Comparison of ENCODE assay signal across 11 cellular contexts in genomic region chr20:5192570-5193431, GRCh38.
A peak's percentile ranks its signal among the peaks of the same experiment; 100 is the strongest.
DNase-seq lines count a peak whose midpoint lies in the region; ATAC-seq lines count a peak whose summit lies in the region.
"Had no signal": no experiment of that assay in that cellular context is flagged by ENCODE, and none has a peak within 500 bp of the region (broad histone marks: within the 10 kb centered on the region; RNA-seq: fewer than 3 reads in every experiment).

No MANE protein-coding gene starts in this region.

- intact Hi-C loops in activated T-helper 2 cell treated with anti-CD3 and anti-CD28 coated beads, Interferon-gamma antibody, Interleukin-2, Interleukin-4, amounts not matched to agents 10 μg/mL and 5 μg/mL and 100 μg/mL, durations not matched to agents 14 hours and 24 hours and 36 hours (cut with micrococcal nuclease), result loop anchor here (1.0 kb wide), 1 partner anchor 66 kb away; no protein-coding TSS in a partner anchor
- intact Hi-C loops in sciatic nerve (cut with DNase I), result loop anchor here (5.0 to 10.0 kb wide), 2 partner anchors 66 to 438 kb away; partner anchors contain the start of gene CDS2

- peaks cover 18% of the 10 kb centered on the region for H3K4me1 Mint-ChIP-seq in T-helper 1 cell treated with Interleukin-12 subunit alpha and Interleukin-12 subunit beta and Interleukin-4 antibody, amounts not matched to agents 30 μg/mL and 1 μg/mL, for 36 hours (ENCODE audit: low read depth)
- H3K4me1 Mint-ChIP-seq in activated T-helper 2 cell treated with anti-CD3 and anti-CD28 coated beads, Interferon-gamma antibody, Interleukin-2, Interleukin-4, amounts not matched to agents 10 μg/mL and 5 μg/mL and 100 μg/mL, durations not matched to agents 14 hours and 24 hours and 36 hours (ENCODE audit: low read depth), result peaks cover 11% of the 10 kb centered on the region

- peaks cover 20% of the 10 kb centered on the region for H3K36me3 Mint-ChIP-seq in T-helper 1 cell treated with Interleukin-12 subunit alpha and Interleukin-12 subunit beta and Interleukin-4 antibody, amounts not matched to agents 30 μg/mL and 1 μg/mL, for 36 hours (ENCODE audit: low read depth)
- peaks cover 28% of the 10 kb centered on the region for H3K36me3 Mint-ChIP-seq in activated T-helper 2 cell treated with anti-CD3 and anti-CD28 coated beads, Interferon-gamma antibody, Interleukin-2, Interleukin-4, amounts not matched to agents 10 μg/mL and 5 μg/mL and 100 μg/mL, durations not matched to agents 14 hours and 24 hours and 36 hours (ENCODE audit: low read depth)

- no peaks in the 10 kb centered on the region for H3K27me3 Mint-ChIP-seq in T-helper 1 cell treated with Interleukin-12 subunit alpha and Interleukin-12 subunit beta and Interleukin-4 antibody, amounts not matched to agents 30 μg/mL and 1 μg/mL, for 36 hours (ENCODE audit: low read depth)
- no peaks in the 10 kb centered on the region for H3K27me3 Mint-ChIP-seq in activated T-helper 2 cell treated with anti-CD3 and anti-CD28 coated beads, Interferon-gamma antibody, Interleukin-2, Interleukin-4, amounts not matched to agents 10 μg/mL and 5 μg/mL and 100 μg/mL, durations not matched to agents 14 hours and 24 hours and 36 hours (ENCODE audit: low read depth)

- DNase-seq in T-helper 1 cell (no peak), sciatic nerve (ENCODE audit: low spot score) (no peak), ecto neural progenitor cell (ENCODE audit: low spot score) (no peak), medulla oblongata (ENCODE audit: extremely low spot score) (no peak)
- DNase-seq in activated T-helper 2 cell treated with anti-CD3 and anti-CD28 coated beads, Interferon-gamma antibody, Interleukin-2, Interleukin-4, amounts not matched to agents 10 μg/mL and 5 μg/mL and 100 μg/mL, durations not matched to agents 14 hours and 24 hours and 36 hours (ENCODE audit: low spot score), result no peak
- DNase-seq in NK-92 treated with Interleukin-12 subunit alpha and Interleukin-12 subunit beta, amount 100 ng/mL, for 24 hours (lab: John Stamatoyannopoulos, UW), result no peak
- DNase-seq: cortex of kidney; left lung; stimulated activated CD4-positive, alpha-beta T cell treated with anti-CD3 and anti-CD28 coated beads, Interleukin-4, amount 100 ng/mL, for 4 hours had no signal

- peak overlapping the region; percentile 36 for H3K27ac Mint-ChIP-seq in T-helper 1 cell treated with Interleukin-12 subunit alpha and Interleukin-12 subunit beta and Interleukin-4 antibody, amounts not matched to agents 30 μg/mL and 1 μg/mL, for 36 hours
- H3K27ac Mint-ChIP-seq in activated T-helper 2 cell treated with anti-CD3 and anti-CD28 coated beads, Interferon-gamma antibody, Interleukin-2, Interleukin-4, amounts not matched to agents 10 μg/mL and 5 μg/mL and 100 μg/mL, durations not matched to agents 14 hours and 24 hours and 36 hours, result peak overlapping the region; percentile 72

- ATAC-seq in HG02642 (IDR thresholded peaks at IDR 0.05; ENCODE audit: poor library complexity, unreplicated experiment) (peak; percentile 45), sciatic nerve (peak; percentile 7)

- no peak overlapping the region for H3K4me3 Mint-ChIP-seq in T-helper 1 cell treated with Interleukin-12 subunit alpha and Interleukin-12 subunit beta and Interleukin-4 antibody, amounts not matched to agents 30 μg/mL and 1 μg/mL, for 36 hours
- H3K4me3 Mint-ChIP-seq in activated T-helper 2 cell treated with anti-CD3 and anti-CD28 coated beads, Interferon-gamma antibody, Interleukin-2, Interleukin-4, amounts not matched to agents 10 μg/mL and 5 μg/mL and 100 μg/mL, durations not matched to agents 14 hours and 24 hours and 36 hours (ENCODE audit: low read depth), result no peak overlapping the region

- no peaks in the 10 kb centered on the region for H3K9me3 Mint-ChIP-seq in T-helper 1 cell treated with Interleukin-12 subunit alpha and Interleukin-12 subunit beta and Interleukin-4 antibody, amounts not matched to agents 30 μg/mL and 1 μg/mL, for 36 hours
- H3K9me3 Mint-ChIP-seq in activated T-helper 2 cell treated with anti-CD3 and anti-CD28 coated beads, Interferon-gamma antibody, Interleukin-2, Interleukin-4, amounts not matched to agents 10 μg/mL and 5 μg/mL and 100 μg/mL, durations not matched to agents 14 hours and 24 hours and 36 hours, result no peaks in the 10 kb centered on the region
